Comparison of ENCODE assay signal across 8 cellular contexts in the genomic region with DNA sequence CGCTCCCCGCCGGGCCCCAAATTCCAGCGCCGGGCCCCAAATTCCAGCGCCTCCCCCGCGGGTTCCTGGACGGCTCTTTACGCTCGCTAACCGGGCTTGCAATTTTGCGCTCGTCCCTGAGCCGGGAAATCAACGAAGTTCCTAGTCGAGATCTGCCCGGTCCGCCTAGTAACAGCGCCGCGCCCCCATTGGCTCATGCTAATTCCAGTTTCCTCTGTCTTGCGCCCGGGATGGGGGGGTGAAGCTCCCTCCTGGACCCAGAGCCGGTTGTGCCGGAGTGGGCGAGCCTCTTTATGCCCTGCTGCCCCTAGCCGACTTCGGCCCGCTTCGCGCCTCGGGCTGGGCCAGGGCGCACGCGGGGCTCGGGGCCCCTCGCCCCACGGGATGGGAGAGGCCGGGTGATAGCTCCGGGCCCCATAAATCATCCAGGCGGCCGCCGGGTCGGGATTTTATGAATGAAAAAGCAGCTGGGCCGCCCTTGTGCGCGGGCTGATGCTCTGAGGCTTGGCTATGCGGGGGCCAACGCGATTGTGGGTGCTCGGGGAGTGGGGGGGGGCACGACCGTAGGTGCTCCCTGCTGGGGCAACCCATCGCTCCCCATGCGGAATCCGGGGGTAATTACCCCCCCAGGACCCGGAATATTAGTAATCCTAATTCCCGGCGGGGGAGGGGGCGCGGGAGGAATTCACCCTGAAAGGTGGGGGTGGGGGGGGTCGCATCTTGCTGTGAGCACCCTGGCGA. TPM values are rescaled to one million over a fixed set of nuclear protein-coding genes. Genes with fewer than 3 reads are reported as not detected.
DNase-seq lines count a peak whose midpoint lies in the region; ATAC-seq and TF ChIP-seq lines count a peak whose summit lies in the region.

No MANE protein-coding gene starts in this region.

- DNase-seq in 8988T (peak; percentile 93), G401 (ENCODE audit: low spot score) (peak; percentile 73), NCI-H2029 treated with DMSO at 0.1 percent for 48 hours (lab: John Stamatoyannopoulos, UW) (peak; percentile 34), foreskin keratinocyte (peak; percentile 84 to 92), naive B cell (no peak)

- in situ Hi-C loops in G401 (cut with HindIII; ENCODE audit: low sequenced_read_pairs) = no loop called here

- H3K9me3 Mint-ChIP-seq in naive B cell = no peaks in the 10 kb centered on the region

- peak overlapping the region; percentile 100 for H3K27ac ChIP-seq in VCaP
- peak overlapping the region; percentile 72 for H3K27ac ChIP-seq in foreskin keratinocyte

- ATAC-seq in foreskin keratinocyte (peak; percentile 67), naive B cell (ENCODE audit: low read depth in 2 of 2) (no peak), HG03432 (IDR thresholded peaks at IDR 0.05; ENCODE audit: unreplicated experiment) (no peak), GM21825 (IDR thresholded peaks at IDR 0.05; ENCODE audit: unreplicated experiment) (no peak)

- peaks cover 27 to 38% (median 33%) of the 10 kb centered on the region in 3 donors for H3K4me1 Mint-ChIP-seq in naive B cell

- peaks cover 41 to 54% (median 44%) of the 10 kb centered on the region in 3 donors for H3K27me3 Mint-ChIP-seq in naive B cell

- peak overlapping the region; percentile 65 to 99 (median 81) for H3K4me3 Mint-ChIP-seq in naive B cell

- H3K27me3 ChIP-seq in foreskin keratinocyte = peaks cover 15% of the 10 kb centered on the region

- peak overlapping the region in 1 of 6 donors; percentile 47 for H3K27ac Mint-ChIP-seq in naive B cell

- no peak for TF ChIP-seq CTCF in VCaP (conservative IDR thresholded peaks at IDR 0.05)
- TF ChIP-seq CTCF in foreskin keratinocyte (conservative IDR thresholded peaks at IDR 0.05) = no peak

- no peaks in the 10 kb centered on the region for H3K36me3 Mint-ChIP-seq in naive B cell

- no peaks in the 10 kb centered on the region for H3K4me1 ChIP-seq in foreskin keratinocyte

RNA-seq across cellular contexts. Expression of a gene that starts 1.8 kb away (rescaled TPM):
- 91.6 and 101 TPM in 2 replicates for total RNA-seq in G401 (2014; rRNA removed; shearing (Covaris generic))
- 109 and 138 TPM in 2 replicates for total RNA-seq in foreskin keratinocyte
- polyA plus RNA-seq in foreskin keratinocyte (42.6 and 45.3 TPM in 2 replicates), naive B cell (ENCODE audit: low read depth in 6 of 6) (1 to 10 TPM in 5 of 6 donors, not detected in 1; 1.6 to 7.7 (median 4.5) TPM)

RNA-seq across cellular contexts. Expression of a gene that starts 36.0 kb away (rescaled TPM):
- 17.1 and 19.8 TPM in 2 replicates for total RNA-seq in G401 (2014; rRNA removed; shearing (Covaris generic))
- total RNA-seq in foreskin keratinocyte = 13.5 and 15.7 TPM in 2 replicates
- polyA plus RNA-seq in foreskin keratinocyte (14.9 and 15.0 TPM in 2 replicates), naive B cell (ENCODE audit: low read depth in 6 of 6) (10 to 100 TPM; 15.9 to 26.9 (median 16.8) TPM)
